ENCODE assay signal across 8 cellular contexts in the genomic region with DNA sequence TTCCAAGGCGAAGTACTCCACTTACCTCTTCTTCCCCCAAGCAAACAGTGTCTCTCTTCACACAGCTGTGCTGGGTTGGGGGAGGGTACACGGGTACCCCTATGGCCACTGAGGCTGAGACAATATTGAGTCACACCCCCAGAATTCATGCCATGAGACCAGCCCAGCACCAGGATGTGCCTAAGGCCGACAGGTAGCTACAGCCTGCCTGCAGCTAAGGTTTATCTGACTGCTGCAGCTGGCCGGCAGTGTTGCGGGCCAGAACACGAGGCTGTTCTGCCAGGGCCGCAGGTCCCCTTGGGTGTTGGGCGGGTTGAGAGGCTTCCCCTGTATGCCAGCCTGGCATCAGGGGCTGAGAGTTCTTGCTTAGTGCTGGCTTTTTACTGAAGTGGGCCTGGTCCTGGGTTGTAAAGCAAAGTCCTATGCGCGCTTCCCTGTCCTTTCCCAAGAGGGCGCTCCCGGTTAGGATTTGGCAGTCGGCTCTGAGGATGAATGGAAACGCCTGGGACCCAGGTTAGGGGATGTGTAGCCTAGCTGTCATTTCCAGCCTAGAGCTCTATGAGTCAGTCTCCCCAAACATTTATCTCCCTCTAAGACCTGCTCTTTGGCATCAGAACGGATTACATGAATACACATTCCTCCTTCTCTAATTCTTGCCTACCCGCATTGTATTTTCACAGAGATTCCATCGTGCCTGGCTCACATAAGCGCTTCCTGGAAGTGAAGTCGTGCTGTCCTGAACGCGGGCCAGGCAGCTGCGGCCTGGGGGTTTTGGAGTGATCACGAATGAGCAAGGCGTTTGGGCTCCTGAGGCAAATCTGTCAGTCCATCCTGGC. TPM values are rescaled to one million over a fixed set of nuclear protein-coding genes. Genes with fewer than 3 reads are reported as not detected.
A peak's percentile ranks its signal among the peaks of the same experiment; 100 is the strongest.
DNase-seq lines count a peak whose midpoint lies in the region; ATAC-seq and TF ChIP-seq lines count a peak whose summit lies in the region.

No MANE protein-coding gene starts in this region.

- H3K4me1 ChIP-seq in BE2C (no peaks in the 10 kb centered on the region), upper lobe of left lung (no peaks in the 10 kb centered on the region)

- H3K4me3 ChIP-seq in BE2C (ENCODE audit: low read depth, low read length): no peak overlapping the region
- no peak overlapping the region for H3K4me3 ChIP-seq in fibroblast of the aortic adventitia (ENCODE audit: low read depth, low read length)
- no peak overlapping the region for H3K4me3 ChIP-seq in upper lobe of left lung

- ATAC-seq in activated T-cell treated with anti-CD3 and anti-CD28 coated beads, Interleukin-2, amount 50 U/mL, for 4 hours: peak; percentile 27 to 67
- ATAC-seq in upper lobe of left lung (ENCODE audit: low FRiP score in 2 of 2) (peak; percentile 61 to 90), GM19467 (IDR thresholded peaks at IDR 0.05; ENCODE audit: unreplicated experiment) (no peak)

- TF ChIP-seq POLR2A in upper lobe of left lung (IDR thresholded peaks at IDR 0.05): no peak

- H3K4me1 Mint-ChIP-seq in activated T-cell treated with anti-CD3 and anti-CD28 coated beads, Interleukin-2, amount 50 U/mL, for 4 hours (ENCODE audit: low read depth): peaks cover 20% of the 10 kb centered on the region

- H3K9me3 Mint-ChIP-seq in activated T-cell treated with anti-CD3 and anti-CD28 coated beads, Interleukin-2, amount 50 U/mL, for 4 hours: no peaks in the 10 kb centered on the region

- no peak overlapping the region for H3K4me3 Mint-ChIP-seq in activated T-cell treated with anti-CD3 and anti-CD28 coated beads, Interleukin-2, amount 50 U/mL, for 4 hours

- H3K27me3 ChIP-seq in BE2C (peaks cover 8% of the 10 kb centered on the region), upper lobe of left lung (no peaks in the 10 kb centered on the region)

- peaks cover 2% of the 10 kb centered on the region for H3K36me3 Mint-ChIP-seq in activated T-cell treated with anti-CD3 and anti-CD28 coated beads, Interleukin-2, amount 50 U/mL, for 4 hours (ENCODE audit: insufficient read depth)

- H3K27ac ChIP-seq in upper lobe of left lung: peak overlapping the region in 1 of 4 donors; percentile 30

- DNase-seq in BE2C (peak; percentile 75), HCEC 1CT (peak; percentile 80), NCI-H82 (lab: John Stamatoyannopoulos, UW) (peak; percentile 79), fibroblast of the aortic adventitia (ENCODE audit: low read depth) (peak; percentile 85), non-pigmented ciliary epithelial cell (ENCODE audit: low read depth) (peak; percentile 93), upper lobe of left lung (peak; percentile 41 to 84)
- DNase-seq in activated T-cell treated with anti-CD3 and anti-CD28 coated beads, Interleukin-2, amount 50 U/mL, for 4 hours: peak; percentile 31

- H3K9me3 ChIP-seq in BE2C (no peaks in the 10 kb centered on the region), upper lobe of left lung (no peaks in the 10 kb centered on the region)

- no peaks in the 10 kb centered on the region for H3K27me3 Mint-ChIP-seq in activated T-cell treated with anti-CD3 and anti-CD28 coated beads, Interleukin-2, amount 50 U/mL, for 4 hours (ENCODE audit: low read depth)

- TF ChIP-seq EP300 in upper lobe of left lung (IDR thresholded peaks at IDR 0.05): no peak

- 60 to 61% methylated on average over 19 to 24 of the region's 24 CpGs for WGBS in upper lobe of left lung, 2 donors

- TF ChIP-seq CTCF in BE2C (IDR thresholded peaks at IDR 0.05; ENCODE audit: low read depth, low read length) (peak; percentile 81), fibroblast of the aortic adventitia (IDR thresholded peaks at IDR 0.05; ENCODE audit: insufficient read depth, low read length) (peak; percentile 80), upper lobe of left lung (IDR thresholded peaks at IDR 0.05) (peak in 5 of 6 experiments; percentile 30 to 52 (median 48))

- H3K36me3 ChIP-seq in BE2C (no peaks in the 10 kb centered on the region), upper lobe of left lung (peaks cover 0 to 14% (median 0%) of the 10 kb centered on the region in 4 donors)

RNA-seq across cellular contexts. Expression of gene USP18, which starts 7.1 kb away (rescaled TPM):
- polyA plus RNA-seq in BE2C (2012; ENCODE audit: insufficient read depth, insufficient read length, low read depth): 0.22 TPM
- 1 to 10 TPM; 1.7 to 6.6 (median 2.9) TPM for total RNA-seq in activated T-cell treated with anti-CD3 and anti-CD28 coated beads, Interleukin-2, amount 50 U/mL, for 4 hours
- 4.3 and 7.0 TPM in 2 replicates for total RNA-seq in fibroblast of the aortic adventitia (ENCODE audit: low replicate concordance)
- 10 to 100 TPM in 5 of 6 donors, 1 to 10 TPM in 1; 9.1 to 13.4 (median 12.2) TPM for total RNA-seq in upper lobe of left lung

RNA-seq across cellular contexts. Expression of gene TUBA8, which starts 46.5 kb away (rescaled TPM):
- polyA plus RNA-seq in BE2C (2012; ENCODE audit: insufficient read depth, insufficient read length, low read depth): 1.9 TPM
- 1 to 10 TPM; 1.5 to 3.9 (median 2.1) TPM for total RNA-seq in activated T-cell treated with anti-CD3 and anti-CD28 coated beads, Interleukin-2, amount 50 U/mL, for 4 hours
- total RNA-seq in fibroblast of the aortic adventitia (ENCODE audit: low replicate concordance) (0.72 TPM in 1 of 2 replicates, not detected in the other), upper lobe of left lung (1 to 10 TPM in 1 of 6 donors, under 1 TPM in 4, not detected in 1; 0.61 to 1.2 (median 0.81) TPM)

Comparison
In these comparisons a context has a peak if more than half of its experiments do, and no peak if none do; other contexts are left out.
1. DNase-seq: peak in every context shown above with its lines; median percentile 93 in non-pigmented ciliary epithelial cell; 85 in fibroblast of the aortic adventitia; 80 in HCEC 1CT; 79 in NCI-H82; 75 in BE2C; 62 in upper lobe of left lung; 31 in activated T-cell treated with anti-CD3 and anti-CD28 coated beads, Interleukin-2, amount 50 U/mL, for 4 hours.